In the genomic region with DNA sequence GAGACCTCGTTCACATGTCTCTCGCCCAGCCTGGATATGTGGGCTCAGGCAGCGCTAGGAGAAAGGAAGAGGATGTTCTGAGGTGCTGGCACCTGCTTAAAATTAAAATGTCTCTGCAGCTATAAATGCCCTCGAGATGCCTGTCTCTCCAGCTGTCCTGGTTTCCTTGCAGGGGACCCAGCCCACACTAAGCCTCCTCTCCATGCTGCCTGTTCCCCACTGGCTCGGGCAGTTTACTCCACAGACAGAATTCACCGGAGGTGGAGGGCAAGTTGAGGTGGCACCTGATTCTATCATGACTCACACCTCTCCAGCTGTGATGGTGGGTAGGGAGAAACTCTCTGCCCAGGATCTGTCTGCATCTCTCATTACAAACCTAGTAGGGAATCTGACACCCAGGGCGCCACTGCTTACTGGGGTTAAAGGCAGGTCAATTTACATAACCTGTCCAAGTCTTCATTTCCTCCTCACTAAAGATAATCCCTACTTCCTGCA, we compare ENCODE assay signal across 11 cellular contexts.
DNase-seq lines count a peak whose midpoint lies in the region; ATAC-seq lines count a peak whose summit lies in the region.
"Had no signal": no experiment of that assay in that cellular context is flagged by ENCODE, and none has a peak within 500 bp of the region (broad histone marks: within the 10 kb centered on the region; RNA-seq: fewer than 3 reads in every experiment).

No MANE protein-coding gene starts in this region.

- no peak overlapping the region for H4K8ac ChIP-seq in neuronal stem cell (ENCODE audit: low read depth, low read length)

- no CpG with 5 or more reads among the region's 7 CpGs for WGBS in neuronal stem cell (ENCODE audit: extremely low coverage in 2 of 2, insufficient read length in 2 of 2, insufficient replicate concordance in 1 of 2), 2 donors

- no peak overlapping the region for H3K18ac ChIP-seq in neuronal stem cell (ENCODE audit: low read length)

- H2BK15ac ChIP-seq in neuronal stem cell (ENCODE audit: low read length), result no peak overlapping the region

- H3K36me3 ChIP-seq in neuronal stem cell (replicated peaks in 1 of 2; ENCODE audit: control insufficient read depth in 2 of 2, insufficient read depth in 2 of 2, low read length in 2 of 2), result no peaks in the 10 kb centered on the region
- H3K36me3 ChIP-seq: BLaER1 treated with 17β-estradiol and CSF1 and Interleukin-3, amounts not matched to agents 10 nM and 100 nM had no signal

- no peak overlapping the region for H2BK120ac ChIP-seq in neuronal stem cell (ENCODE audit: low read depth, low read length)

- H2AK5ac ChIP-seq in neuronal stem cell (ENCODE audit: low read depth, low read length), result no peak overlapping the region

- peaks cover 0 to 8% of the 10 kb centered on the region in 2 donors for H3K4me1 ChIP-seq in neuronal stem cell (ENCODE audit: control insufficient read depth in 2 of 2, insufficient read depth in 1 of 2, low read depth in 1 of 2, low read length in 2 of 2)

- no peaks in the 10 kb centered on the region for H3K79me1 ChIP-seq in neuronal stem cell (ENCODE audit: low read depth, low read length)

- H3K27me3 ChIP-seq in neuronal stem cell (ENCODE audit: control insufficient read depth in 3 of 3, insufficient read depth in 3 of 3, low read depth in 1 of 3, low read length in 3 of 3), result no peaks in the 10 kb centered on the region
- H3K27me3 ChIP-seq: BLaER1 treated with 17β-estradiol and CSF1 and Interleukin-3, amounts not matched to agents 10 nM and 100 nM had no signal

- H3K14ac ChIP-seq in neuronal stem cell (ENCODE audit: low read length), result no peak overlapping the region

- no peaks in the 10 kb centered on the region for H3K9me3 ChIP-seq in neuronal stem cell (replicated peaks in 1 of 2; ENCODE audit: control insufficient read depth in 2 of 2, insufficient read depth in 1 of 2, low read depth in 1 of 2, low read length in 2 of 2)
- H3K9me3 ChIP-seq: BLaER1 treated with 17β-estradiol and CSF1 and Interleukin-3, amounts not matched to agents 10 nM and 100 nM had no signal

- H4K91ac ChIP-seq in neuronal stem cell (ENCODE audit: low read depth, low read length, poor library complexity), result no peak overlapping the region

- no peak overlapping the region for H2BK12ac ChIP-seq in neuronal stem cell (ENCODE audit: low read length)

- no peak overlapping the region for H3K23ac ChIP-seq in neuronal stem cell (ENCODE audit: low read depth, low read length, poor library complexity)

- H2AFZ ChIP-seq in neuronal stem cell (ENCODE audit: low read length), result no peak overlapping the region

- no peak overlapping the region for H3K27ac ChIP-seq in neuronal stem cell (replicated peaks; ENCODE audit: low read length)
- H3K27ac ChIP-seq: BLaER1 treated with 17β-estradiol and CSF1 and Interleukin-3, amounts not matched to agents 10 nM and 100 nM had no signal

- in situ Hi-C loops in Caki2 (cut with HindIII; ENCODE audit: low pct_unique_long_range_greater_than_20kb, low sequenced_read_pairs), result no loop called here

- H3K9ac ChIP-seq in neuronal stem cell (ENCODE audit: low read depth, low read length, poor library complexity), result no peak overlapping the region
- H3K9ac ChIP-seq: BLaER1 treated with 17β-estradiol and CSF1 and Interleukin-3, amounts not matched to agents 10 nM and 100 nM had no signal

- no peak overlapping the region for H3K4me2 ChIP-seq in neuronal stem cell (ENCODE audit: insufficient read depth, low read length, poor library complexity, severe bottlenecking)
- H3K4me2 ChIP-seq: BLaER1 treated with 17β-estradiol and CSF1 and Interleukin-3, amounts not matched to agents 10 nM and 100 nM had no signal

- DNase-seq in Caki2 (ENCODE audit: low read depth) (peak; percentile 80), HT1080 (ENCODE audit: low read depth) (peak; percentile 89), RPMI7951 (ENCODE audit: low read depth) (peak; percentile 52), iPS-NIHi7 (ENCODE audit: extremely low spot score) (peak; percentile 32), retina (no peak), pons (ENCODE audit: low spot score) (no peak), neuronal stem cell (ENCODE audit: low spot score) (no peak)
- DNase-seq: activated CD8-positive, alpha-beta memory T cell treated with anti-CD3 and anti-CD28 coated beads, Interleukin-2, amount 50 U/mL, for 4 hours had no signal

- H3K4me3 ChIP-seq in neuronal stem cell (ENCODE audit: low read length in 2 of 2), result no peak overlapping the region
- H3K4me3 ChIP-seq: BLaER1 treated with 17β-estradiol and CSF1 and Interleukin-3, amounts not matched to agents 10 nM and 100 nM; lung had no signal

- no peak for ATAC-seq in GM21717 (IDR thresholded peaks at IDR 0.05; ENCODE audit: unreplicated experiment)

- no peak overlapping the region for H3K4ac ChIP-seq in neuronal stem cell (ENCODE audit: low read length)

- no peak overlapping the region for H2BK5ac ChIP-seq in neuronal stem cell (ENCODE audit: low read length)

Comparison
In these comparisons a context has a peak if more than half of its experiments do, and no peak if none do; other contexts are left out.
1. DNase-seq: peak in Caki2 (single experiment), HT1080 (single experiment), RPMI7951 (single experiment) and iPS-NIHi7 (single experiment); none in retina (single experiment), pons (single experiment) and neuronal stem cell (single experiment).